Comparison of ENCODE assay signal across 8 cellular contexts in genomic region chr6:68635412-68635705, GRCh38.
DNase-seq lines count a peak whose midpoint lies in the region; ATAC-seq and TF ChIP-seq lines count a peak whose summit lies in the region.

No MANE protein-coding gene starts in this region.

- H3K27me3 Mint-ChIP-seq in nephron (ENCODE audit: low read depth): peaks cover 81% of the 10 kb centered on the region

- no peaks in the 10 kb centered on the region for H4K20me1 ChIP-seq in DOHH2 (ENCODE audit: control insufficient read depth, insufficient read depth, low read depth, low read length)

- H3K36me3 ChIP-seq in DOHH2 (ENCODE audit: control insufficient read depth, low read length): no peaks in the 10 kb centered on the region

- H3K4me2 ChIP-seq in DOHH2 (ENCODE audit: low read length): peak overlapping the region; percentile 76

- peaks cover 31% of the 10 kb centered on the region for H3K27me3 ChIP-seq in DOHH2 (ENCODE audit: control insufficient read depth, low read length)

- no peak for TF ChIP-seq CTCF in DOHH2 (IDR thresholded peaks at IDR 0.05; ENCODE audit: low read depth, low read length, poor library complexity, severe bottlenecking)
- TF ChIP-seq CTCF in cardiac fibroblast (IDR thresholded peaks at IDR 0.05; ENCODE audit: low read depth, low read length): no peak
- TF ChIP-seq CTCF in nephron (IDR thresholded peaks at IDR 0.05; ENCODE audit: unreplicated experiment in 3 of 3): no peak

- no peaks in the 10 kb centered on the region for H3K79me2 ChIP-seq in DOHH2 (ENCODE audit: control insufficient read depth, low read length)

- H3K27ac Mint-ChIP-seq in nephron: peak overlapping the region; percentile 51 to 83 (median 82)

- ATAC-seq in HG02943 (IDR thresholded peaks at IDR 0.05; ENCODE audit: low read depth, unreplicated experiment) (peak; percentile 4), GM21737 (IDR thresholded peaks at IDR 0.05; ENCODE audit: unreplicated experiment) (no peak), GM18517 (IDR thresholded peaks at IDR 0.05; ENCODE audit: unreplicated experiment) (no peak)

- DNase-seq in cardiac fibroblast (ENCODE audit: low read depth in 2 of 2) (no peak), NCI-H446 (lab: John Stamatoyannopoulos, UW) (no peak), Ammon's horn (ENCODE audit: low spot score) (no peak)

- H3K9me3 ChIP-seq in DOHH2 (ENCODE audit: control insufficient read depth, insufficient read depth, low read length): no peaks in the 10 kb centered on the region

- peak overlapping the region; percentile 73 for H3K4me3 ChIP-seq in DOHH2 (ENCODE audit: low read length)
- peak overlapping the region; percentile 64 to 66 for H3K4me3 ChIP-seq in cardiac fibroblast (replicated peaks in 1 of 2; ENCODE audit: low read depth in 2 of 2, low read length in 2 of 2)

- H3K9me2 ChIP-seq in DOHH2 (replicated peaks; ENCODE audit: control insufficient read depth, low read length): no peaks in the 10 kb centered on the region

- H3K4me1 Mint-ChIP-seq in nephron: peaks cover 39% of the 10 kb centered on the region

- peak overlapping the region; percentile 90 to 98 (median 95) for H3K4me3 Mint-ChIP-seq in nephron

- no peaks in the 10 kb centered on the region for H3K36me3 Mint-ChIP-seq in nephron (ENCODE audit: low read depth)

- H3K9me3 Mint-ChIP-seq in nephron: no peaks in the 10 kb centered on the region

- peaks cover 5% of the 10 kb centered on the region for H3K4me1 ChIP-seq in DOHH2 (ENCODE audit: control insufficient read depth, low read length)

- H3K27ac ChIP-seq in DOHH2 (ENCODE audit: low read depth, low read length): no peak overlapping the region

- H3F3A ChIP-seq in DOHH2 (ENCODE audit: control insufficient read depth, insufficient read depth): no peaks in the 10 kb centered on the region
